In genomic region chr7:106283831-106284515, GRCh38 we compare ENCODE assay signal across 8 cellular contexts. TPM values are rescaled to one million over a fixed set of nuclear protein-coding genes. Genes with fewer than 3 reads are reported as not detected.
DNase-seq lines count a peak whose midpoint lies in the region; ATAC-seq and TF ChIP-seq lines count a peak whose summit lies in the region.

No MANE protein-coding gene starts in this region.

- peak overlapping the region; percentile 80 for H3K27ac Mint-ChIP-seq in endothelial cell (ENCODE audit: unreplicated experiment)

- peaks cover 19% of the 10 kb centered on the region for H3K36me3 Mint-ChIP-seq in endothelial cell (ENCODE audit: low read depth, unreplicated experiment)

- ATAC-seq in GM18502 (IDR thresholded peaks at IDR 0.05; ENCODE audit: poor library complexity, unreplicated experiment) (peak; percentile 8), HG03025 (IDR thresholded peaks at IDR 0.05; ENCODE audit: low FRiP score, unreplicated experiment) (peak; percentile 13)

- DNase-seq in NCI-H510A (lab: John Stamatoyannopoulos, UW) (peak; percentile 22), endothelial cell (ENCODE audit: low spot score) (no peak), midbrain (lab: John Stamatoyannopoulos, UW) (peak; percentile 45), COLO829 (ENCODE audit: low spot score) (no peak)
- DNase-seq in activated CD8-positive, alpha-beta memory T cell treated with anti-CD3 and anti-CD28 coated beads, Interleukin-2, amount 50 U/mL, for 4 hours: peak; percentile 35
- peak; percentile 12 for DNase-seq in stimulated activated CD8-positive, alpha-beta memory T cell treated with anti-CD3 and anti-CD28 coated beads, Interleukin-4, amount 100 ng/mL, for 24 hours (ENCODE audit: low read depth)

- H3K4me1 Mint-ChIP-seq in endothelial cell (ENCODE audit: unreplicated experiment): peaks cover 31% of the 10 kb centered on the region

- TF ChIP-seq CTCF in endothelial cell (IDR thresholded peaks at IDR 0.05; ENCODE audit: unreplicated experiment): no peak

- H3K4me3 Mint-ChIP-seq in endothelial cell (ENCODE audit: unreplicated experiment): peak overlapping the region; percentile 98

- H3K9me3 Mint-ChIP-seq in endothelial cell (ENCODE audit: unreplicated experiment): no peaks in the 10 kb centered on the region

- H3K27me3 Mint-ChIP-seq in endothelial cell (ENCODE audit: unreplicated experiment): peaks cover 10% of the 10 kb centered on the region

RNA-seq across cellular contexts. Expression of gene NAMPT, which starts 0.8 kb away (rescaled TPM):
- total RNA-seq in endothelial cell (ENCODE audit: unreplicated experiment): 153 TPM

Comparison
In these comparisons a context has a peak if more than half of its experiments do, and no peak if none do; other contexts are left out.
1. DNase-seq: peak in NCI-H510A (single experiment), activated CD8-positive, alpha-beta memory T cell treated with anti-CD3 and anti-CD28 coated beads, Interleukin-2, amount 50 U/mL, for 4 hours (single experiment), midbrain (single experiment) and stimulated activated CD8-positive, alpha-beta memory T cell treated with anti-CD3 and anti-CD28 coated beads, Interleukin-4, amount 100 ng/mL, for 24 hours (single experiment); none in endothelial cell (single experiment) and COLO829 (single experiment).